15 cellular contexts compared by ENCODE assay signal in the genomic region with DNA sequence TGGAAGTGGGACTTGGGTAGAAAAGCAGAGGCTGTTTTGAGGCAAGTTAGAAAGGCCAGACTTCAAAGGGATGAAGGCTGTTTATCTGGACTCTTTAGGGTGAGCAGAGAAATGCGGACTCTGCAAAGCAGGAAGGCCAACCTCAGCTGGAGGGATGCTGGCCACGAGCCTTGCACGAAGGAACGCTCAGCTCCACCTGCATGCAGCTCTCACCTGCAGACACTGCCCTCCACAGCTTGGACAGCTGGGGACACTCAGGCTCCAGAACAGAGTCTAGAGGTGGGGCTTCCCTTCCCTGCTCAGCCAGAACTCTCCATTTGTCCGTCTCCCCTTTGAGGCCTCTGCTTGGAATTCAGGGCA.
A peak's percentile ranks its signal among the peaks of the same experiment; 100 is the strongest.
DNase-seq lines count a peak whose midpoint lies in the region; ATAC-seq, FAIRE-seq and TF ChIP-seq lines count a peak whose summit lies in the region.
"Had no signal": no experiment of that assay in that cellular context is flagged by ENCODE, and none has a peak within 500 bp of the region (broad histone marks: within the 10 kb centered on the region; RNA-seq: fewer than 3 reads in every experiment).

No MANE protein-coding gene starts in this region.

- no peaks in the 10 kb centered on the region for H3K27me3 ChIP-seq in CD8-positive, alpha-beta memory T cell (ENCODE audit: insufficient read depth, low read length, poor library complexity, severe bottlenecking)
- no peaks in the 10 kb centered on the region for H3K27me3 ChIP-seq in IMR-90 (ENCODE audit: control insufficient read depth, insufficient read depth, low read length)
- H3K27me3 ChIP-seq in small intestine (ENCODE audit: control insufficient read depth in 2 of 2, insufficient read depth in 2 of 2, low read length in 2 of 2): no peaks in the 10 kb centered on the region

- no peak overlapping the region for H3K4me3 ChIP-seq in CD8-positive, alpha-beta memory T cell (ENCODE audit: low read length)
- H3K4me3 ChIP-seq in IMR-90 (ENCODE audit: insufficient read depth, low read depth, low read length) (no peak overlapping the region), small intestine (ENCODE audit: low read depth in 1 of 2, low read length in 2 of 2) (no peak overlapping the region)

- H3K4me1 ChIP-seq in CD8-positive, alpha-beta memory T cell (ENCODE audit: insufficient read depth, low read length): peaks cover 18% of the 10 kb centered on the region
- H3K4me1 ChIP-seq in IMR-90 (ENCODE audit: control insufficient read depth, insufficient read depth, low read length) (peaks cover 32% of the 10 kb centered on the region), small intestine (ENCODE audit: control insufficient read depth in 2 of 2, insufficient read depth in 1 of 2, low read depth in 1 of 2, low read length in 1 of 2) (peaks cover 0 to 11% of the 10 kb centered on the region in 2 donors)

- FAIRE-seq in small intestine (lab: Jason Lieb, UNC): no peak
- FAIRE-seq: RCC 7860 had no signal

- H3K56ac ChIP-seq in IMR-90 (ENCODE audit: extremely low read depth, insufficient read depth, low read length): no peak overlapping the region

- no peaks in the 10 kb centered on the region for H3K79me1 ChIP-seq in IMR-90 (ENCODE audit: low read depth in 1 of 2, low read length in 2 of 2)

- H2BK20ac ChIP-seq in IMR-90 (ENCODE audit: low read depth, low read length): peak overlapping the region; percentile 96

- H3K18ac ChIP-seq in IMR-90 (ENCODE audit: low read depth, low read length): peak overlapping the region; percentile 43

- peak overlapping the region; percentile 92 for H3K14ac ChIP-seq in IMR-90 (replicated peaks; ENCODE audit: low read depth, low read length)

- peak overlapping the region; percentile 75 to 91; a peak in 2 of 4 replicates for H4K8ac ChIP-seq in IMR-90 (ENCODE audit: low read depth in 2 of 2, low read length in 2 of 2)

- no peaks in the 10 kb centered on the region for H4K20me1 ChIP-seq in IMR-90 (ENCODE audit: insufficient read depth, low read length)

- H4K5ac ChIP-seq in IMR-90 (ENCODE audit: low read depth, low read length): peak overlapping the region; percentile 56; the same call in 1 of the 2 replicates

- peak overlapping the region; percentile 98 for H2BK120ac ChIP-seq in IMR-90 (ENCODE audit: low read depth, low read length)

- H3K4me3 Mint-ChIP-seq in CD8-positive, alpha-beta memory T cell: peak overlapping the region in 2 of 7 donors; percentile 45 to 78
- H3K4me3 Mint-ChIP-seq in activated naive CD8-positive, alpha-beta T cell treated with anti-CD3 and anti-CD28 coated beads, Interleukin-2, amount 50 U/mL, for 24 hours: no peak overlapping the region
- no peak overlapping the region for H3K4me3 Mint-ChIP-seq in nephron
- H3K4me3 Mint-ChIP-seq: dendritic cell treated with granulocyte-macrophage colony-stimulating factor and Interleukin-4, amounts not matched to agents 40 ng/mL and 50 ng/mL, for 4 days; stimulated activated naive B cell treated with anti-CD40 and anti-IgM and Interleukin-4, amounts not matched to agents 10 μg/mL and 1 μg/mL and 100 μg/mL, for 72 hours had no signal

- H3K4me1 Mint-ChIP-seq in CD8-positive, alpha-beta memory T cell: peaks cover 16 to 21% (median 20%) of the 10 kb centered on the region in 3 donors
- peaks cover 36% of the 10 kb centered on the region for H3K4me1 Mint-ChIP-seq in activated naive CD8-positive, alpha-beta T cell treated with anti-CD3 and anti-CD28 coated beads, Interleukin-2, amount 50 U/mL, for 24 hours
- peaks cover 47% of the 10 kb centered on the region for H3K4me1 Mint-ChIP-seq in nephron

- no peaks in the 10 kb centered on the region for H3K9me3 Mint-ChIP-seq in CD8-positive, alpha-beta memory T cell
- no peaks in the 10 kb centered on the region for H3K9me3 Mint-ChIP-seq in activated naive CD8-positive, alpha-beta T cell treated with anti-CD3 and anti-CD28 coated beads, Interleukin-2, amount 50 U/mL, for 24 hours
- H3K9me3 Mint-ChIP-seq in nephron: no peaks in the 10 kb centered on the region
- H3K9me3 Mint-ChIP-seq: dendritic cell treated with granulocyte-macrophage colony-stimulating factor and Interleukin-4, amounts not matched to agents 40 ng/mL and 50 ng/mL, for 4 days; stimulated activated naive B cell treated with anti-CD40 and anti-IgM and Interleukin-4, amounts not matched to agents 10 μg/mL and 1 μg/mL and 100 μg/mL, for 72 hours had no signal

- in situ Hi-C loops in IMR-90 (cut with MboI; ENCODE audit: low sequenced_read_pairs): loop anchor here (25.0 kb wide), 1 partner anchor 850 kb away; the partner anchor contains the start of gene LRRC28

- peak overlapping the region; percentile 22 for H2AK9ac ChIP-seq in IMR-90 (replicated peaks; ENCODE audit: low read depth, low read length, poor library complexity)

- H3K9ac ChIP-seq in IMR-90 (ENCODE audit: low read depth, low read length): no peak overlapping the region

- H3K9me1 ChIP-seq in IMR-90 (ENCODE audit: insufficient read depth, low read length): peaks cover 32% of the 10 kb centered on the region

- dilution Hi-C loops in IMR-90 (cut with HindIII; ENCODE audit: low sequenced_read_pairs, unreplicated experiment): no loop called here

- no peak for DNase-seq in CD8-positive, alpha-beta memory T cell
- no peak for DNase-seq in IMR-90
- DNase-seq in activated naive CD8-positive, alpha-beta T cell treated with anti-CD3 and anti-CD28 coated beads, Interleukin-2, amount 50 U/mL, for 24 hours: no peak
- no peak for DNase-seq in SKM-1 treated with dmso at 0.1 percent for 144 hours (lab: John Stamatoyannopoulos, UW; ENCODE audit: unreplicated experiment)
- DNase-seq in small intestine: no peak
- DNase-seq: activated gamma-delta T cell treated with Interleukin-2 at 50 U/mL for 16 hours; Calu3; foreskin fibroblast; kidney glomerular epithelial cell; occipital lobe; stimulated activated naive B cell treated with anti-CD40 and anti-IgM and Interleukin-4, amounts not matched to agents 10 μg/mL and 1 μg/mL and 100 μg/mL, for 72 hours had no signal

- TF ChIP-seq CTCF in IMR-90 (conservative IDR thresholded peaks at IDR 0.05; ENCODE audit: low read depth, low read length) (no peak), nephron (IDR thresholded peaks at IDR 0.05; ENCODE audit: unreplicated experiment in 3 of 3) (no peak)

- peak overlapping the region; percentile 71 for H2AFZ ChIP-seq in IMR-90 (replicated peaks; ENCODE audit: low read length, poor library complexity)

- no peak for TF ChIP-seq RAD21 in IMR-90 (IDR thresholded peaks at IDR 0.05; ENCODE audit: low read length)

- H3K27ac Mint-ChIP-seq in CD8-positive, alpha-beta memory T cell: peak overlapping the region in 6 of 8 donors; percentile 18 to 69 (median 50)
- peak overlapping the region; percentile 98 for H3K27ac Mint-ChIP-seq in activated naive CD8-positive, alpha-beta T cell treated with anti-CD3 and anti-CD28 coated beads, Interleukin-2, amount 50 U/mL, for 24 hours
- H3K27ac Mint-ChIP-seq in nephron: peak overlapping the region; percentile 45 to 47 (median 47)
- H3K27ac Mint-ChIP-seq: dendritic cell treated with granulocyte-macrophage colony-stimulating factor and Interleukin-4, amounts not matched to agents 40 ng/mL and 50 ng/mL, for 4 days; stimulated activated naive B cell treated with anti-CD40 and anti-IgM and Interleukin-4, amounts not matched to agents 10 μg/mL and 1 μg/mL and 100 μg/mL, for 72 hours had no signal

- WGBS in IMR-90 (ENCODE audit: extremely low coverage in 2 of 2, insufficient read length in 1 of 2), 2 experiments: 80% methylated on average over 1 of the region's 5 CpGs; no CpG with 5 or more reads in 1 of the 2 experiments
- 68 to 75% (median 74%) methylated on average over 5 of the region's 5 CpGs for WGBS in small intestine, 3 donors

- intact Hi-C loops in IMR-90 (cut with micrococcal nuclease): no loop called here

- no peak for ATAC-seq in IMR-90 (ENCODE audit: low read depth)
- ATAC-seq in activated naive CD8-positive, alpha-beta T cell treated with anti-CD3 and anti-CD28 coated beads, Interleukin-2, amount 50 U/mL, for 24 hours: no peak
- no peak for ATAC-seq in GM18511 (IDR thresholded peaks at IDR 0.05; ENCODE audit: unreplicated experiment)
- ATAC-seq: stimulated activated naive B cell treated with anti-CD40 and anti-IgM and Interleukin-4, amounts not matched to agents 10 μg/mL and 1 μg/mL and 100 μg/mL, for 72 hours had no signal

- POLR2A ChIA-PET in CD8-positive, alpha-beta memory T cell (lab: Charles Lee): no interaction called here
- POLR2A ChIA-PET in IMR-90 (lab: Charles Lee; ENCODE audit: unreplicated experiment): no interaction called here

- no peaks in the 10 kb centered on the region for H3K36me3 ChIP-seq in CD8-positive, alpha-beta memory T cell (ENCODE audit: insufficient read depth, low read length)
- no peaks in the 10 kb centered on the region for H3K36me3 ChIP-seq in IMR-90 (ENCODE audit: control insufficient read depth, insufficient read depth, low read length)
- H3K36me3 ChIP-seq in small intestine (ENCODE audit: control insufficient read depth in 2 of 2, insufficient read depth in 2 of 2, low read length in 2 of 2): no peaks in the 10 kb centered on the region

- peak overlapping the region; percentile 92 for H3K23ac ChIP-seq in IMR-90 (ENCODE audit: low read depth, low read length)

- H2BK15ac ChIP-seq in IMR-90 (ENCODE audit: low read depth, low read length): peak overlapping the region; percentile 92; the same call in 2 of the 3 replicates

- peak overlapping the region; percentile 63 for H2BK5ac ChIP-seq in IMR-90 (ENCODE audit: low read depth, low read length, poor library complexity, severe bottlenecking)

- TF ChIP-seq POLR2A in IMR-90 (IDR thresholded peaks at IDR 0.05; ENCODE audit: low read depth, low read length): no peak

- no peaks in the 10 kb centered on the region for H3K27me3 Mint-ChIP-seq in CD8-positive, alpha-beta memory T cell
- no peaks in the 10 kb centered on the region for H3K27me3 Mint-ChIP-seq in activated naive CD8-positive, alpha-beta T cell treated with anti-CD3 and anti-CD28 coated beads, Interleukin-2, amount 50 U/mL, for 24 hours
- H3K27me3 Mint-ChIP-seq in nephron (ENCODE audit: low read depth): peaks cover 20% of the 10 kb centered on the region

- peak overlapping the region; percentile 93 for H4K91ac ChIP-seq in IMR-90 (ENCODE audit: insufficient read depth, low read depth, low read length)

- H3K9me3 ChIP-seq in CD8-positive, alpha-beta memory T cell (ENCODE audit: low read length): no peaks in the 10 kb centered on the region
- H3K9me3 ChIP-seq in IMR-90 (ENCODE audit: control insufficient read depth, insufficient read depth, low read length) (no peaks in the 10 kb centered on the region), small intestine (ENCODE audit: control insufficient read depth, low read depth) (no peaks in the 10 kb centered on the region)

- BruUV-seq in IMR-90 (replicated peaks; lab: Mats Ljungman, UMichigan): no TSS peak

- CTCF ChIA-PET in CD8-positive, alpha-beta memory T cell (lab: Charles Lee): interaction anchor here (0.9 kb wide), 1 partner anchor 14 kb away, joined by 3 read pairs; no protein-coding TSS in a partner anchor
- CTCF ChIA-PET in IMR-90 (lab: Yijun Ruan, JAX): no interaction called here

- H3K36me3 Mint-ChIP-seq in CD8-positive, alpha-beta memory T cell: peaks cover 1 to 5% (median 3%) of the 10 kb centered on the region in 3 donors
- no peaks in the 10 kb centered on the region for H3K36me3 Mint-ChIP-seq in activated naive CD8-positive, alpha-beta T cell treated with anti-CD3 and anti-CD28 coated beads, Interleukin-2, amount 50 U/mL, for 24 hours (ENCODE audit: low read depth)
- H3K36me3 Mint-ChIP-seq in nephron (ENCODE audit: low read depth): no peaks in the 10 kb centered on the region
- H3K36me3 Mint-ChIP-seq: stimulated activated naive B cell treated with anti-CD40 and anti-IgM and Interleukin-4, amounts not matched to agents 10 μg/mL and 1 μg/mL and 100 μg/mL, for 72 hours had no signal

- no peak overlapping the region for H3K4me2 ChIP-seq in IMR-90 (ENCODE audit: low read depth, low read length)

- H3K27ac ChIP-seq in CD8-positive, alpha-beta memory T cell (ENCODE audit: low read depth, low read length): no peak overlapping the region
- H3K27ac ChIP-seq in IMR-90 (ENCODE audit: insufficient read depth, low read length) (peak overlapping the region; percentile 7; the same call in 1 of the 2 replicates), small intestine (ENCODE audit: low read depth in 1 of 2, low read length in 1 of 2) (peak overlapping the region in 1 of 2 donors; percentile 14)

- H2AK5ac ChIP-seq in IMR-90 (ENCODE audit: low read depth, low read length): peak overlapping the region; percentile 59; the same call in 1 of the 2 replicates

- peak overlapping the region; percentile 96 for H3K4ac ChIP-seq in IMR-90 (ENCODE audit: low read depth, low read length)

Comparison
In these comparisons a context has a peak if more than half of its experiments do, and no peak if none do; other contexts are left out.
1. H3K27ac Mint-ChIP-seq: peak in every context shown above with its lines; median percentile 98 in activated naive CD8-positive, alpha-beta T cell treated with anti-CD3 and anti-CD28 coated beads, Interleukin-2, amount 50 U/mL, for 24 hours; 50 in CD8-positive, alpha-beta memory T cell; 47 in nephron.